ENCODE assay signal across 30 cellular contexts in genomic region chr5:118144540-118144939, GRCh38.
"Had no signal": no experiment of that assay in that cellular context is flagged by ENCODE, and none has a peak within 500 bp of the region (broad histone marks: within the 10 kb centered on the region; RNA-seq: fewer than 3 reads in every experiment).

No MANE protein-coding gene starts in this region.

- H3K79me2 ChIP-seq: hepatocyte had no signal

- H3K4me2 ChIP-seq: hepatocyte had no signal

- DNase-seq: cortex of kidney; effector CD4-positive, alpha-beta T cell; foreskin keratinocyte; heart left ventricle; kidney; mucosa of descending colon; naive B cell; occipital lobe; ovary; posterior cingulate gyrus; psoas muscle; right cardiac atrium; sigmoid colon; stimulated activated CD4-positive, alpha-beta T cell treated with anti-CD3 and anti-CD28 coated beads, Interleukin-2, amount 100 ng/mL, for 24 hours; stimulated activated CD4-positive, alpha-beta T cell treated with anti-CD3 and anti-CD28 coated beads, Interleukin-4, amount 100 ng/mL, for 24 hours; stimulated activated naive CD8-positive, alpha-beta T cell treated with anti-CD3 and anti-CD28 coated beads, Interleukin-15, Interleukin-2, amounts not matched to agents 100 U/mL and 50 U/mL, for 24 hours; substantia nigra; testis; tibial artery had no signal

- H3K9me3 ChIP-seq: gastroesophageal sphincter, heart left ventricle, mucosa of descending colon, ovary, psoas muscle, sigmoid colon, testis, tibial artery had no signal

- H3K4me1 ChIP-seq: foreskin keratinocyte, gastroesophageal sphincter, heart left ventricle, psoas muscle, sigmoid colon, testis, tibial artery had no signal

- H3K27me3 ChIP-seq: foreskin keratinocyte, gastroesophageal sphincter, heart left ventricle, hepatocyte, ovary, sigmoid colon, testis, tibial artery had no signal

- H3K27me3 Mint-ChIP-seq: memory B cell, type B pancreatic cell had no signal

- H3K4me1 Mint-ChIP-seq: memory B cell; mesothelial cell of epicardium; naive B cell; nephron; stimulated activated effector memory CD8-positive, alpha-beta T cell treated with anti-CD3 and anti-CD28 coated beads, Interleukin-12 subunit alpha, Interleukin-12 subunit beta, amount 100 ng/mL, for 72 hours had no signal

- H3K4me3 ChIP-seq: gastroesophageal sphincter, heart left ventricle, hepatocyte, lung, mucosa of descending colon, ovary, psoas muscle, sigmoid colon, testis, tibial artery had no signal

- H3K27ac ChIP-seq: epithelial cell of prostate, foreskin keratinocyte, gastroesophageal sphincter, heart left ventricle, hepatocyte, ovary, psoas muscle, sigmoid colon, testis, tibial artery had no signal

- H3K36me3 ChIP-seq: gastroesophageal sphincter, heart left ventricle, ovary, sigmoid colon, tibial artery had no signal

- ATAC-seq: esophagus mucosa; foreskin keratinocyte; gastroesophageal sphincter; heart left ventricle; left lobe of liver; mucosa of descending colon; psoas muscle; right cardiac atrium; stimulated activated effector memory CD8-positive, alpha-beta T cell treated with anti-CD3 and anti-CD28 coated beads, Interleukin-12 subunit alpha, Interleukin-12 subunit beta, amount 100 ng/mL, for 72 hours; stimulated activated naive CD8-positive, alpha-beta T cell treated with anti-CD3 and anti-CD28 coated beads, Interleukin-15, Interleukin-2, amounts not matched to agents 100 U/mL and 50 U/mL, for 24 hours had no signal

- H3K36me3 Mint-ChIP-seq: memory B cell; mesothelial cell of epicardium; naive B cell; stimulated activated effector memory CD8-positive, alpha-beta T cell treated with anti-CD3 and anti-CD28 coated beads, Interleukin-12 subunit alpha, Interleukin-12 subunit beta, amount 100 ng/mL, for 72 hours; type B pancreatic cell had no signal

- H3K4me3 Mint-ChIP-seq: memory B cell; mesothelial cell of epicardium; naive B cell; nephron; stimulated activated effector memory CD8-positive, alpha-beta T cell treated with anti-CD3 and anti-CD28 coated beads, Interleukin-12 subunit alpha, Interleukin-12 subunit beta, amount 100 ng/mL, for 72 hours; type B pancreatic cell had no signal

- H3K27ac Mint-ChIP-seq: memory B cell; mesothelial cell of epicardium; naive B cell; nephron; stimulated activated effector memory CD8-positive, alpha-beta T cell treated with anti-CD3 and anti-CD28 coated beads, Interleukin-12 subunit alpha, Interleukin-12 subunit beta, amount 100 ng/mL, for 72 hours; type B pancreatic cell had no signal
